Comparison of ENCODE assay signal across 8 cellular contexts in genomic region chr6:31805939-31806469, GRCh38. TPM values are rescaled to one million over a fixed set of nuclear protein-coding genes. Genes with fewer than 3 reads are reported as not detected.
DNase-seq lines count a peak whose midpoint lies in the region; ATAC-seq and TF ChIP-seq lines count a peak whose summit lies in the region.

No MANE protein-coding gene starts in this region.

- H3K36me3 ChIP-seq in BLaER1 (peaks cover 45% of the 10 kb centered on the region), adipocyte (ENCODE audit: control insufficient read depth, insufficient read depth, low read length, severe bottlenecking) (peaks cover 4% of the 10 kb centered on the region), kidney epithelial cell (ENCODE audit: control insufficient read depth, insufficient read depth, low read length) (no peaks in the 10 kb centered on the region)

- peak overlapping the region; percentile 78 for H3K4me3 ChIP-seq in BLaER1
- H3K4me3 ChIP-seq in adipocyte (ENCODE audit: low read length), result peak overlapping the region; percentile 87
- H3K4me3 ChIP-seq in kidney epithelial cell (ENCODE audit: low read depth, low read length), result peak overlapping the region; percentile 70

- TF ChIP-seq CTCF in kidney epithelial cell (IDR thresholded peaks at IDR 0.05; ENCODE audit: insufficient read depth, low read length, poor library complexity, severe bottlenecking), result no peak

- DNase-seq in adipocyte (ENCODE audit: low read depth) (no peak), kidney epithelial cell (ENCODE audit: low read depth) (no peak), Kasumi-1 (lab: John Stamatoyannopoulos, UW) (no peak), HuH-7 (ENCODE audit: low spot score) (no peak)

- peak overlapping the region; percentile 88 for H3K9ac ChIP-seq in BLaER1
- peak overlapping the region; percentile 93 for H3K9ac ChIP-seq in adipocyte (ENCODE audit: low read length)

- H4K20me1 ChIP-seq in BLaER1, result no peaks in the 10 kb centered on the region

- ATAC-seq in HG02970 (IDR thresholded peaks at IDR 0.05; ENCODE audit: low FRiP score, unreplicated experiment) (peak; percentile 21), HG03520 (IDR thresholded peaks at IDR 0.05; ENCODE audit: unreplicated experiment) (no peak)

- H3K4me1 ChIP-seq in BLaER1 (peaks cover 35% of the 10 kb centered on the region), adipocyte (ENCODE audit: control insufficient read depth, insufficient read depth, low read length) (peaks cover 9% of the 10 kb centered on the region)

- H3K27me3 ChIP-seq in BLaER1, result no peaks in the 10 kb centered on the region
- no peaks in the 10 kb centered on the region for H3K27me3 ChIP-seq in adipocyte (replicated peaks; ENCODE audit: control insufficient read depth, insufficient read depth, low read length)
- no peaks in the 10 kb centered on the region for H3K27me3 ChIP-seq in kidney epithelial cell (ENCODE audit: control insufficient read depth, insufficient read depth, low read length)

- H3K9me3 ChIP-seq in BLaER1, result no peaks in the 10 kb centered on the region
- no peaks in the 10 kb centered on the region for H3K9me3 ChIP-seq in adipocyte (ENCODE audit: control insufficient read depth, low read length)

- H3K27ac ChIP-seq in BLaER1 (peak overlapping the region; percentile 92), temporal lobe (ENCODE audit: low read depth, low read length) (peak overlapping the region; percentile 92)

- peak overlapping the region; percentile 93 for H3K4me2 ChIP-seq in BLaER1

RNA-seq across cellular contexts. Expression of gene LSM2, which starts 0.8 kb away (rescaled TPM):
- total RNA-seq in kidney epithelial cell, result 78.6 and 89.0 TPM in 2 replicates
- 10.3 TPM for total RNA-seq in temporal lobe

RNA-seq across cellular contexts. Expression of gene HSPA1L, which starts 9.1 kb away (rescaled TPM):
- total RNA-seq in kidney epithelial cell, result 0.46 and 1.1 TPM in 2 replicates
- 3.7 TPM for total RNA-seq in temporal lobe

RNA-seq across cellular contexts. Expression of gene HSPA1A, which starts 9.3 kb away (rescaled TPM):
- 54.6 and 67.0 TPM in 2 replicates for total RNA-seq in kidney epithelial cell
- 351 TPM for total RNA-seq in temporal lobe

RNA-seq across cellular contexts. Expression of gene VARS1, which starts 10.5 kb away (rescaled TPM):
- total RNA-seq in kidney epithelial cell (165 and 181 TPM in 2 replicates), temporal lobe (41.1 TPM)

RNA-seq across cellular contexts. Expression of gene HSPA1B, which starts 21.5 kb away (rescaled TPM):
- total RNA-seq in kidney epithelial cell (68.3 and 79.1 TPM in 2 replicates), temporal lobe (543 TPM)
